26 cellular contexts compared by ENCODE assay signal in the genomic region with DNA sequence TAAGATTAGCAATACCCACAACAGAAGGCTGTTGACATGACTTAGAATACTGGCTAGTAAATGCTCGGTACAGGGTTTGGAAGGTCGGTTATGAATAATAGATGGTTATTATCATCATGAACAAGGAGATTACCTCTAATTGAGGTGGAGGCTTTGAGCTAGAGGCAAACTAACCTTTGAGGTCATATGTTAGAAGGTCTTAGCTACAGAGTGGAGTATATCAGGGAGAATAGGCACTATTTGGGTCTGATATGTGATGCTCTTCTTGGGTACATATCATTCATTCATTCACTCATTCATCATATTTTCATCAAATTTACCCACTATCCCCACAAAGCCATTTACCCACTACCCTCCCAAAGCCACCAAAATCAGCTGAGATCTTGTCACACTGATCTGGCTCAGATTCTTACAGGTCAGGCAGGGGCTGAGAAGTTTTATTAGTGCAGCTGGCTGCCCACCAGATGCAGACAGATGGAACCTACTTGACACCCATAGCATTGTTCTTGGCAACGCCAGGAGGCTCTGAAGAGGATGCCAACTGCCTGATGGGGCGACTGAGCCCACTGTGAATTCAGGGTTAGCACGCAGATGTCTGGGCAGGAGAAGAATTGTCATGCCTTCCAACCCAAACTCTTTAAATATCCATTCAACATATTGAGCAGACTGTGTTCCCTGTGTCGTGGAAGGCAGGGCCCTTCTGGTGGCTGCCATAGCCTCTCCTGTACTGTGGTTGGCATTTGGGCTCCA.
DNase-seq lines count a peak whose midpoint lies in the region; ATAC-seq and TF ChIP-seq lines count a peak whose summit lies in the region.
"Had no signal": no experiment of that assay in that cellular context is flagged by ENCODE, and none has a peak within 500 bp of the region (broad histone marks: within the 10 kb centered on the region; RNA-seq: fewer than 3 reads in every experiment).

No MANE protein-coding gene starts in this region.

- peak; percentile 20 for ATAC-seq in Right ventricle myocardium superior (ENCODE audit: poor library complexity)
- ATAC-seq: GM12878; natural killer cell treated with Interleukin-12 subunit alpha and Interleukin-12 subunit beta and Interleukin-15 and Interleukin-18, amount 100 ng/mL, for 72 hours; PC-3; Right ventricle myocardium inferior; stimulated activated naive CD8-positive, alpha-beta T cell treated with anti-CD3 and anti-CD28 coated beads, Interleukin-15, amount 100 ng/mL, for 72 hours had no signal

- H3K9me3 Mint-ChIP-seq in CD14-positive monocyte: peaks cover 0 to 2% (median 0%) of the 10 kb centered on the region in 7 donors
- H3K9me3 Mint-ChIP-seq: activated CD4-positive, alpha-beta T cell treated with anti-CD3 and anti-CD28 coated beads, Interleukin-2, amount 10 ng/mL, durations not matched to agents 24 days and 14 days; HFFc6; natural killer cell treated with Interleukin-12 subunit alpha and Interleukin-12 subunit beta and Interleukin-15 and Interleukin-18, amount 100 ng/mL, for 72 hours; stimulated activated naive CD8-positive, alpha-beta T cell treated with anti-CD3 and anti-CD28 coated beads, Interleukin-15, amount 100 ng/mL, for 72 hours had no signal

- no peak overlapping the region for H3K27ac Mint-ChIP-seq in CD14-positive monocyte
- H3K27ac Mint-ChIP-seq: activated CD4-positive, alpha-beta T cell treated with anti-CD3 and anti-CD28 coated beads, Interleukin-2, amount 10 ng/mL, durations not matched to agents 24 days and 14 days; HFFc6; natural killer cell treated with Interleukin-12 subunit alpha and Interleukin-12 subunit beta and Interleukin-15 and Interleukin-18, amount 100 ng/mL, for 72 hours had no signal

- peaks cover 1 to 8% (median 7%) of the 10 kb centered on the region in 3 donors for H3K27me3 Mint-ChIP-seq in CD14-positive monocyte (ENCODE audit: low read depth in 3 of 3)
- H3K27me3 Mint-ChIP-seq: activated CD4-positive, alpha-beta T cell treated with anti-CD3 and anti-CD28 coated beads, Interleukin-2, amount 10 ng/mL, durations not matched to agents 24 days and 14 days had no signal

- DNase-seq in Right ventricle myocardium superior: no peak
- no peak for DNase-seq in cardiac septum (ENCODE audit: low spot score)
- peak; percentile 55 for DNase-seq in NCI-H345 treated with DMSO at 0.1 percent for 48 hours (lab: John Stamatoyannopoulos, UW; ENCODE audit: unreplicated experiment)
- peak; percentile 25 for DNase-seq in islet precursor cell
- DNase-seq in stimulated activated CD4-positive, alpha-beta T cell treated with anti-CD3 and anti-CD28 coated beads, Interleukin-2, amount 100 ng/mL, for 48 hours: no peak
- DNase-seq in COLO668 (lab: John Stamatoyannopoulos, UW; ENCODE audit: unreplicated experiment): no peak
- DNase-seq in CD14-positive monocyte (ENCODE audit: low spot score): no peak
- DNase-seq: activated CD4-positive, alpha-beta T cell treated with anti-CD3 and anti-CD28 coated beads, Interleukin-2, amount 10 ng/mL, durations not matched to agents 24 days and 14 days; activated naive CD4-positive, alpha-beta T cell; activated T-cell treated with anti-CD3 and anti-CD28 coated beads, Interleukin-2, amount 50 U/mL, for 1 hour; brain microvascular endothelial cell; C1 segment of cervical spinal cord; Calu3; effector memory CD4-positive, alpha-beta T cell; erythroblast; GM23248; HFFc6; KBM-7; kidney glomerular epithelial cell; NCI-H1417 treated with DMSO at 0.1 percent for 48 hours; PC-3; stimulated activated CD8-positive, alpha-beta memory T cell treated with anti-CD3 and anti-CD28 coated beads, Interleukin-4, amount 100 ng/mL, for 48 hours; stimulated activated naive CD8-positive, alpha-beta T cell treated with anti-CD3 and anti-CD28 coated beads, Interleukin-15, amount 100 ng/mL, for 72 hours had no signal

- TF ChIP-seq CTCF in CD14-positive monocyte (IDR thresholded peaks at IDR 0.05): no peak

- intact Hi-C loops in Right ventricle myocardium superior (cut with DNase I): loop anchor here (10.0 kb wide), 1 partner anchor 290 kb away; the partner anchor contains the start of gene ERGIC1
- intact Hi-C loops in cardiac septum (cut with DNase I): no loop called here
- intact Hi-C loops in CD14-positive monocyte (cut with micrococcal nuclease): no loop called here

- H3K36me3 Mint-ChIP-seq in CD14-positive monocyte: no peaks in the 10 kb centered on the region
- H3K36me3 Mint-ChIP-seq: natural killer cell treated with Interleukin-12 subunit alpha and Interleukin-12 subunit beta and Interleukin-15 and Interleukin-18, amount 100 ng/mL, for 72 hours had no signal

- H3K4me1 Mint-ChIP-seq in CD14-positive monocyte: no peaks in the 10 kb centered on the region
- H3K4me1 Mint-ChIP-seq: activated CD4-positive, alpha-beta T cell treated with anti-CD3 and anti-CD28 coated beads, Interleukin-2, amount 10 ng/mL, durations not matched to agents 24 days and 14 days; stimulated activated naive CD8-positive, alpha-beta T cell treated with anti-CD3 and anti-CD28 coated beads, Interleukin-15, amount 100 ng/mL, for 72 hours had no signal

- H3K4me3 Mint-ChIP-seq in CD14-positive monocyte: no peak overlapping the region
- H3K4me3 Mint-ChIP-seq: activated CD4-positive, alpha-beta T cell treated with anti-CD3 and anti-CD28 coated beads, Interleukin-2, amount 10 ng/mL, durations not matched to agents 24 days and 14 days; HFFc6; natural killer cell treated with Interleukin-12 subunit alpha and Interleukin-12 subunit beta and Interleukin-15 and Interleukin-18, amount 100 ng/mL, for 72 hours; stimulated activated naive CD8-positive, alpha-beta T cell treated with anti-CD3 and anti-CD28 coated beads, Interleukin-15, amount 100 ng/mL, for 72 hours had no signal

Comparison
In these comparisons a context has a peak if more than half of its experiments do, and no peak if none do; other contexts are left out.
1. DNase-seq: peak in NCI-H345 treated with DMSO at 0.1 percent for 48 hours (single experiment) and islet precursor cell (single experiment); none in Right ventricle myocardium superior (single experiment), cardiac septum (single experiment), stimulated activated CD4-positive, alpha-beta T cell treated with anti-CD3 and anti-CD28 coated beads, Interleukin-2, amount 100 ng/mL, for 48 hours (0 of 2), COLO668 (single experiment) and CD14-positive monocyte (single experiment).